In genomic region chr13:44268965-44269364, GRCh38 we compare ENCODE assay signal across 22 cellular contexts.
"Had no signal": no experiment of that assay in that cellular context is flagged by ENCODE, and none has a peak within 500 bp of the region (broad histone marks: within the 10 kb centered on the region; RNA-seq: fewer than 3 reads in every experiment).

No MANE protein-coding gene starts in this region.

- H3K9me3 ChIP-seq: lower lobe of right lung, sigmoid colon, spleen, upper lobe of left lung had no signal

- H3K27ac Mint-ChIP-seq: activated CD4-positive, alpha-beta T cell treated with anti-CD3 and anti-CD28 coated beads, Interleukin-2, amount 10 ng/mL, durations not matched to agents 7 days and 5 days; activated naive CD4-positive, alpha-beta T cell treated with anti-CD3 and anti-CD28 coated beads, Interleukin-2, amount 50 U/mL, for 24 hours; effector memory CD8-positive, alpha-beta T cell; mesothelial cell of epicardium had no signal

- H3K27ac ChIP-seq: parathyroid adenoma, spleen had no signal

- H3K4me3 Mint-ChIP-seq: activated CD4-positive, alpha-beta T cell treated with anti-CD3 and anti-CD28 coated beads, Interleukin-2, amount 10 ng/mL, durations not matched to agents 7 days and 5 days; activated naive CD4-positive, alpha-beta T cell treated with anti-CD3 and anti-CD28 coated beads, Interleukin-2, amount 50 U/mL, for 24 hours; effector memory CD8-positive, alpha-beta T cell; mesothelial cell of epicardium; nephron had no signal

- H3K9me3 Mint-ChIP-seq: activated CD4-positive, alpha-beta T cell treated with anti-CD3 and anti-CD28 coated beads, Interleukin-2, amount 10 ng/mL, durations not matched to agents 7 days and 5 days; activated naive CD4-positive, alpha-beta T cell treated with anti-CD3 and anti-CD28 coated beads, Interleukin-2, amount 50 U/mL, for 24 hours; mesothelial cell of epicardium; nephron had no signal

- H2AFZ ChIP-seq: parathyroid adenoma had no signal

- H3K4me1 ChIP-seq: parathyroid adenoma had no signal

- ATAC-seq: activated CD4-positive, CD25-positive, alpha-beta regulatory T cell treated with anti-CD3 and anti-CD28 coated beads, Interleukin-2, amount 50 U/mL, for 24 hours; effector memory CD8-positive, alpha-beta T cell; lower lobe of right lung had no signal

- H3K36me3 Mint-ChIP-seq: activated naive CD4-positive, alpha-beta T cell treated with anti-CD3 and anti-CD28 coated beads, Interleukin-2, amount 50 U/mL, for 24 hours; mesothelial cell of epicardium had no signal

- H3K4me3 ChIP-seq: lower lobe of right lung, sigmoid colon, spleen, upper lobe of left lung had no signal

- H3K36me3 ChIP-seq: lower lobe of right lung, sigmoid colon, spleen, upper lobe of left lung had no signal

- H3K79me2 ChIP-seq: parathyroid adenoma had no signal

- H3K27me3 ChIP-seq: sigmoid colon, spleen, upper lobe of left lung had no signal

- DNase-seq: activated CD4-positive, alpha-beta T cell treated with anti-CD3 and anti-CD28 coated beads, Interleukin-2, amount 10 ng/mL, durations not matched to agents 7 days and 5 days; activated CD8-positive, alpha-beta memory T cell treated with anti-CD3 and anti-CD28 coated beads, Interleukin-2, amount 50 U/mL, for 4 hours; activated gamma-delta T cell; activated T-cell treated with anti-CD3 and anti-CD28 coated beads, Interleukin-2, amount 50 U/mL, for 48 hours; effector memory CD8-positive, alpha-beta T cell; foreskin fibroblast; hypothalamus; islet precursor cell; lower lobe of right lung; sigmoid colon; spleen; stimulated activated CD4-positive, alpha-beta T cell treated with anti-CD3 and anti-CD28 coated beads, Interleukin-4, amount 100 ng/mL, for 4 hours; stimulated activated naive CD4-positive, alpha-beta T cell; substantia nigra; T-helper 1 cell; T-helper 9 cell; upper lobe of left lung had no signal
